In the genomic region with DNA sequence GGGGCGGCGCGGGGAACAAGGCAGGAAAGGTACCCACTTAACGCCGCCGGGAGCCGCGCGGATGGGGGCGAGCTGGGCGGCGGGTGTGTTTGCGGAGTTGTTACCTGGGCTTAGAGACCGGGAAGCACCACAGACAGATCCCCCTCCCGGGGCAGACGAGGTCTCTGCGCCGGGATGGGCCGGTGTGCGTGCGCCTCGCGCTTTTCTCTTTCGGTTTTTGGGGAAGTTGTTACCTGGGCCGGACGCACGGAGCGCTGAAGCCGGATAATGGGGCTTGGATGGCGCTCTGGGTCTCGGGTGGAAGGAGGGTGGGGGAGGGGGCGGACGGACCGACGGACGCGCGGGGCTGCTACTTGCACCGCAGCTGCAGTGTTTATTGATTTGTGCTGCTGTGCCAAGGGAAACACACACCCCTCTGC, we compare ENCODE assay signal across 8 cellular contexts. TPM values are rescaled to one million over a fixed set of nuclear protein-coding genes. Genes with fewer than 3 reads are reported as not detected.
DNase-seq lines count a peak whose midpoint lies in the region; ATAC-seq, FAIRE-seq and TF ChIP-seq lines count a peak whose summit lies in the region.

No MANE protein-coding gene starts in this region.

- TF ChIP-seq CTCF in GM10248 (IDR thresholded peaks at IDR 0.05; ENCODE audit: control extremely low read depth, extremely low read depth, low read depth, missing control alignments) (no peak), HCT116 (IDR thresholded peaks at IDR 0.05 in 2 of 3, conservative IDR thresholded peaks at IDR 0.05 in 1 of 3; ENCODE audit: borderline replicate concordance in 1 of 3, insufficient read depth in 1 of 3, low read depth in 2 of 3, low read length in 2 of 3) (no peak), OCI-LY3 (IDR thresholded peaks at IDR 0.05; ENCODE audit: low read depth, low read length) (no peak), pancreas (IDR thresholded peaks at IDR 0.05) (no peak)

- H3K27me3 ChIP-seq in HCT116 (ENCODE audit: insufficient read depth, low read length) (no peaks in the 10 kb centered on the region), OCI-LY3 (ENCODE audit: low read depth, low read length) (no peaks in the 10 kb centered on the region), pancreas (peaks cover 0 to 43% (median 9%) of the 10 kb centered on the region in 4 donors)

- POLR2A ChIA-PET in GM10248 (lab: Yijun Ruan, JAX) (no interaction called here), HCT116 (lab: Charles Lee) (no interaction called here)

- peak overlapping the region; percentile 68 for H3K4me2 ChIP-seq in HCT116 (ENCODE audit: low read length)
- peak overlapping the region; percentile 97 for H3K4me2 ChIP-seq in OCI-LY3 (ENCODE audit: low read length)

- H4K20me1 ChIP-seq in HCT116 (ENCODE audit: insufficient read depth): no peaks in the 10 kb centered on the region
- H4K20me1 ChIP-seq in OCI-LY3 (ENCODE audit: insufficient read depth, low read length): peaks cover 44% of the 10 kb centered on the region

- H3K79me2 ChIP-seq in HCT116 (ENCODE audit: insufficient read depth, low read length): no peaks in the 10 kb centered on the region; the same call in 1 of the 2 replicates
- H3K79me2 ChIP-seq in OCI-LY3 (ENCODE audit: low read length): peaks cover 82% of the 10 kb centered on the region

- WGBS in pancreas, 2 donors: 1% methylated on average over 39 of the region's 39 CpGs

- H3K4me1 ChIP-seq in HCT116 (ENCODE audit: control insufficient read depth in 1 of 2, insufficient read depth in 2 of 2, low read length in 2 of 2) (peaks cover 5 to 17% of the 10 kb centered on the region in 2 experiments; a peak in 3 of 4 replicates), OCI-LY3 (ENCODE audit: low read length) (peaks cover 31% of the 10 kb centered on the region), pancreas (peaks cover 4 to 12% (median 5%) of the 10 kb centered on the region in 3 donors)

- intact Hi-C loops in HCT116 (cut with micrococcal nuclease) (loop anchor here (10.0 kb wide), 1 partner anchor 285 kb away; no protein-coding TSS in a partner anchor), Right ventricle myocardium inferior (cut with DNase I) (loop anchor here (5.0 to 10.0 kb wide), 2 partner anchors 167 to 445 kb away; no protein-coding TSS in a partner anchor), pancreas (cut with DNase I) (no loop called here)

- TF ChIP-seq POLR2A in HCT116 (IDR thresholded peaks at IDR 0.05; ENCODE audit: borderline replicate concordance, extremely low read depth, insufficient read depth, insufficient read length): no peak

- H3K9ac ChIP-seq in HCT116 (ENCODE audit: low read length): no peak overlapping the region
- H3K9ac ChIP-seq in OCI-LY3 (ENCODE audit: low read length): peak overlapping the region; percentile 96

- peak overlapping the region; percentile 41 to 52 for H3K4me3 ChIP-seq in HCT116 (replicated peaks in 1 of 2; ENCODE audit: low read depth in 1 of 2, low read length in 2 of 2)
- peak overlapping the region; percentile 97 for H3K4me3 ChIP-seq in OCI-LY3 (ENCODE audit: low read length)
- H3K4me3 ChIP-seq in pancreas: peak overlapping the region; percentile 27 to 94 (median 80)

- BruUV-seq in HCT116 (replicated peaks; lab: Mats Ljungman, UMichigan): no TSS peak

- H3K27ac ChIP-seq in HCT116 (ENCODE audit: low read depth, low read length) (no peak overlapping the region; the same call in 1 of the 2 replicates), OCI-LY3 (ENCODE audit: low read length) (peak overlapping the region; percentile 96), pancreas (peak overlapping the region in 3 of 4 donors; percentile 42 to 64 (median 56))

- CTCF ChIA-PET in GM10248 (lab: Yijun Ruan, JAX): no interaction called here
- CTCF ChIA-PET in HCT116 (lab: Charles Lee): no interaction called here

- FAIRE-seq in pancreas (lab: Jason Lieb, UNC): no peak

- H2AFZ ChIP-seq in HCT116 (ENCODE audit: low read depth, low read length, poor library complexity, severe bottlenecking) (no peak overlapping the region), OCI-LY3 (ENCODE audit: low read depth, low read length) (no peak overlapping the region)

- TF ChIP-seq RAD21 in HCT116 (IDR thresholded peaks at IDR 0.05; ENCODE audit: low read depth): no peak

- ATAC-seq in HCT116 (no peak), Right ventricle myocardium inferior (no peak), pancreas (no peak), GM18873 (IDR thresholded peaks at IDR 0.05; ENCODE audit: low FRiP score, unreplicated experiment) (no peak), GM19351 (IDR thresholded peaks at IDR 0.05; ENCODE audit: unreplicated experiment) (no peak)

- no peaks in the 10 kb centered on the region for H3K36me3 ChIP-seq in HCT116 (ENCODE audit: control insufficient read depth in 1 of 2, insufficient read depth in 2 of 2, low read length in 2 of 2)
- peaks cover 5% of the 10 kb centered on the region for H3K36me3 ChIP-seq in OCI-LY3 (replicated peaks; ENCODE audit: low read depth, low read length)
- no peaks in the 10 kb centered on the region for H3K36me3 ChIP-seq in pancreas

- no peaks in the 10 kb centered on the region for H3K9me2 ChIP-seq in HCT116 (ENCODE audit: insufficient read depth)

- H3K9me3 ChIP-seq in HCT116 (ENCODE audit: control insufficient read depth in 1 of 2, insufficient read depth in 1 of 2, low read depth in 1 of 2, low read length in 2 of 2) (no peaks in the 10 kb centered on the region), OCI-LY3 (ENCODE audit: insufficient read depth, low read length) (no peaks in the 10 kb centered on the region), pancreas (no peaks in the 10 kb centered on the region)

- RAD21 ChIA-PET in HCT116 (lab: Charles Lee; ENCODE audit: low non-redundant PET in 1 of 2, low total read pairs in 2 of 2, uncharacterized antibody in 2 of 2, unreplicated experiment in 2 of 2): no interaction called here

- DNase-seq in GM10248 (ENCODE audit: extremely low spot score) (peak; percentile 45), HCT116 (ENCODE audit: low read depth, low spot score) (no peak), Right ventricle myocardium inferior (ENCODE audit: missing footprints) (peak; percentile 77), pancreas (peak; percentile 6 to 75 (median 22))
- DNase-seq in activated gamma-delta T cell treated with anti-CD3 and anti-CD28 coated beads, Interleukin-2, amount 50 U/mL, for 16 hours (ENCODE audit: low read depth): peak; percentile 27

TF ChIP-seq in HCT116, 20 proteins besides CTCF, POLR2A, EP300 and RAD21:
- TF ChIP-seq SP1 (IDR thresholded peaks at IDR 0.05; ENCODE audit: low read depth) (no peak), SIN3A (IDR thresholded peaks at IDR 0.05; ENCODE audit: low read depth) (no peak), EZH2 (IDR thresholded peaks at IDR 0.05) (no peak), FOSL1 (IDR thresholded peaks at IDR 0.05; ENCODE audit: low read depth) (no peak), ZFX (IDR thresholded peaks at IDR 0.05) (no peak), TCF7L2 (IDR thresholded peaks at IDR 0.05; ENCODE audit: borderline replicate concordance, extremely low read depth, insufficient read depth, insufficient read length) (no peak)

RNA-seq across cellular contexts. Expression of gene ZEB1, which starts 1.2 kb away (rescaled TPM):
- total RNA-seq in HCT116 (2021; ENCODE audit: unreplicated experiment) (3.4 TPM), Right ventricle myocardium inferior (75.5 TPM), pancreas (10 to 100 TPM in 2 of 6 donors, 1 to 10 TPM in 4; 3.2 to 21.6 (median 6.9) TPM)
- 0.49 and 0.64 TPM in 2 replicates for polyA plus RNA-seq in HCT116 (2012)
- polyA plus RNA-seq in pancreas: 1 to 10 TPM; 4.8 to 5.2 TPM

Comparison
In these comparisons a context has a peak if more than half of its experiments do, and no peak if none do; other contexts are left out.
1. H3K4me3 ChIP-seq: peak in every context shown above with its lines; median percentile 97 in OCI-LY3; 80 in pancreas; 46 in HCT116.
2. intact Hi-C loops: an anchor here in HCT116 (10.0 kb wide) and Right ventricle myocardium inferior (5.0 to 10.0 kb wide); none called in pancreas.